In genomic region chr3:155554777-155555445, GRCh38 we compare ENCODE assay signal across 8 cellular contexts.
DNase-seq lines count a peak whose midpoint lies in the region; ATAC-seq and TF ChIP-seq lines count a peak whose summit lies in the region.
"Had no signal": no experiment of that assay in that cellular context is flagged by ENCODE, and none has a peak within 500 bp of the region (broad histone marks: within the 10 kb centered on the region; RNA-seq: fewer than 3 reads in every experiment).

No MANE protein-coding gene starts in this region.

- intact Hi-C loops in CD4-positive, alpha-beta T cell (cut with DNase I, micrococcal nuclease): no loop called here
- intact Hi-C loops in Right ventricle myocardium inferior (cut with DNase I): no loop called here

- POLR2A ChIA-PET in CD4-positive, alpha-beta T cell (lab: Charles Lee): no interaction called here

- DNase-seq in OCI-M1 (lab: John Stamatoyannopoulos, UW): peak; percentile 7
- no peak for DNase-seq in DMS153 (lab: John Stamatoyannopoulos, UW)
- DNase-seq in CD4-positive, alpha-beta T cell: no peak
- no peak for DNase-seq in Right ventricle myocardium inferior (ENCODE audit: missing footprints)

- H3K9me3 Mint-ChIP-seq in nephron: no peaks in the 10 kb centered on the region
- H3K9me3 Mint-ChIP-seq in CD4-positive, alpha-beta T cell: no peaks in the 10 kb centered on the region

- H3K27me3 ChIP-seq in CD4-positive, alpha-beta T cell (ENCODE audit: control insufficient read depth, insufficient read depth, low read length): no peaks in the 10 kb centered on the region

- TF ChIP-seq CTCF in nephron (IDR thresholded peaks at IDR 0.05; ENCODE audit: unreplicated experiment in 3 of 3): no peak
- no peak for TF ChIP-seq CTCF in CD4-positive, alpha-beta T cell (IDR thresholded peaks at IDR 0.05)

- no peaks in the 10 kb centered on the region for H3K9me3 ChIP-seq in CD4-positive, alpha-beta T cell (ENCODE audit: control insufficient read depth, low read length)

- peaks cover 3% of the 10 kb centered on the region for H3K36me3 Mint-ChIP-seq in nephron (ENCODE audit: low read depth)
- no peaks in the 10 kb centered on the region for H3K36me3 Mint-ChIP-seq in CD4-positive, alpha-beta T cell (ENCODE audit: low read depth)
- H3K36me3 Mint-ChIP-seq: IgD-negative memory B cell had no signal

- peak overlapping the region; percentile 95 to 99 (median 99) for H3K27ac Mint-ChIP-seq in nephron
- no peak overlapping the region for H3K27ac Mint-ChIP-seq in CD4-positive, alpha-beta T cell
- H3K27ac Mint-ChIP-seq: IgD-negative memory B cell had no signal

- no peaks in the 10 kb centered on the region for H3K27me3 Mint-ChIP-seq in nephron (ENCODE audit: low read depth)
- H3K27me3 Mint-ChIP-seq in CD4-positive, alpha-beta T cell: no peaks in the 10 kb centered on the region

- H3K4me1 Mint-ChIP-seq in nephron: peaks cover 35% of the 10 kb centered on the region
- H3K4me1 Mint-ChIP-seq in CD4-positive, alpha-beta T cell (ENCODE audit: low read depth): peaks cover 23% of the 10 kb centered on the region

- H3K27ac ChIP-seq in CD4-positive, alpha-beta T cell (ENCODE audit: low read depth, low read length): no peak overlapping the region

- ATAC-seq in GM19043 (IDR thresholded peaks at IDR 0.05; ENCODE audit: low read depth, unreplicated experiment) (peak; percentile 77), HG02870 (IDR thresholded peaks at IDR 0.05; ENCODE audit: unreplicated experiment) (peak; percentile 52), Right ventricle myocardium inferior (no peak)
- ATAC-seq in CD4-positive, alpha-beta T cell (ENCODE audit: poor library complexity): no peak

- CTCF ChIA-PET in CD4-positive, alpha-beta T cell (lab: Charles Lee): no interaction called here

- H3K4me3 Mint-ChIP-seq in nephron: peak overlapping the region in 1 of 3 experiments; percentile 3
- no peak overlapping the region for H3K4me3 Mint-ChIP-seq in CD4-positive, alpha-beta T cell
- H3K4me3 Mint-ChIP-seq: IgD-negative memory B cell had no signal

Comparison
In these comparisons a context has a peak if more than half of its experiments do, and no peak if none do; other contexts are left out.
1. ATAC-seq: peak in GM19043 (single experiment) and HG02870 (single experiment); none in CD4-positive, alpha-beta T cell (single experiment) and Right ventricle myocardium inferior (single experiment).